Comparison of ENCODE assay signal across 23 cellular contexts in the genomic region with DNA sequence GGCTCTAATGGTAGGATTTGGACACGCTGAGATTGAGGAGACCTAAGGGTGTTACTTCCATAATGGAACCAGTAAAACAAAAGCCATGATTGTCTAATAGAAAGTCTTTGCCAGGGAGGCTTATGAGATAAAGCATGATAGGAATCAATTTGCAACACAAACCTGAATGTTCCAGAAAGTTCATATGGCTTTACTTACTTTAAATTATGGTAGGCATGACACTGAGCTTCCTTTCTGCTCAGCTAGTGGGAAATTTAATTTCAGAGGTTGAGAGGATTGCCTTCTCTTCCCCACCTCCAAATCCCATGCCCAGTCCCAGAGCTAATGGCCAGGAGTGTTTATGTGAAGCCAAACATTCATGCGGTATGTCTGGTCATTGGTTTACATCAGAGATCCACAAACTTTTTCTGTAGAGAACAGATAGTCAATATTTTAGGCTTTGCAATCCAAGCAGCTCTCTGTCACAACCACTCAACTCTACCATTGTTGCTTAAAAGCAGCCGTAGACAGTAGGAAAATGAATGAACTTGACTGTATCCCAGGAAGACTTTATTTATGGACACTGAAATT.
DNase-seq lines count a peak whose midpoint lies in the region; ATAC-seq and TF ChIP-seq lines count a peak whose summit lies in the region.
"Had no signal": no experiment of that assay in that cellular context is flagged by ENCODE, and none has a peak within 500 bp of the region (broad histone marks: within the 10 kb centered on the region; RNA-seq: fewer than 3 reads in every experiment).

No MANE protein-coding gene starts in this region.

- peaks cover 6 to 43% (median 23%) of the 10 kb centered on the region in 4 donors for H3K4me1 Mint-ChIP-seq in CD4-positive, CD25-positive, alpha-beta regulatory T cell
- H3K4me1 Mint-ChIP-seq in stimulated activated memory B cell treated with anti-CD40 and anti-IgM and Interleukin-4, amounts not matched to agents 10 μg/mL and 1 μg/mL and 100 μg/mL, for 72 hours, result peaks cover 70% of the 10 kb centered on the region
- H3K4me1 Mint-ChIP-seq: natural killer cell had no signal

- no peak overlapping the region for H3K4me3 Mint-ChIP-seq in CD4-positive, CD25-positive, alpha-beta regulatory T cell
- H3K4me3 Mint-ChIP-seq in stimulated activated memory B cell treated with anti-CD40 and anti-IgM and Interleukin-4, amounts not matched to agents 10 μg/mL and 1 μg/mL and 100 μg/mL, for 72 hours, result no peak overlapping the region
- H3K4me3 Mint-ChIP-seq: CD4-positive, alpha-beta memory T cell; effector memory CD8-positive, alpha-beta T cell; natural killer cell; T-helper 1 cell treated with Interleukin-12 subunit alpha and Interleukin-12 subunit beta and Interleukin-4 antibody, amounts not matched to agents 30 μg/mL and 1 μg/mL, for 36 hours had no signal

- TF ChIP-seq POLR2A in esophagus muscularis mucosa (IDR thresholded peaks at IDR 0.05; ENCODE audit: low read depth), result no peak

- no peaks in the 10 kb centered on the region for H3K36me3 ChIP-seq in CD4-positive, CD25-positive, alpha-beta regulatory T cell (ENCODE audit: control insufficient read depth, insufficient read depth, low read length)
- no peaks in the 10 kb centered on the region for H3K36me3 ChIP-seq in esophagus muscularis mucosa
- H3K36me3 ChIP-seq: esophagus squamous epithelium, HAP-1, ovary had no signal

- POLR2A ChIA-PET in RWPE1 (lab: Yijun Ruan, JAX; ENCODE audit: low non-redundant PET), result no interaction called here

- H3K4me1 ChIP-seq in CD4-positive, CD25-positive, alpha-beta regulatory T cell (ENCODE audit: control insufficient read depth, insufficient read depth, low read length, poor library complexity, severe bottlenecking), result peaks cover 5% of the 10 kb centered on the region
- peaks cover 21 to 40% (median 30%) of the 10 kb centered on the region in 4 donors for H3K4me1 ChIP-seq in esophagus muscularis mucosa
- H3K4me1 ChIP-seq: HAP-1 had no signal

- no peaks in the 10 kb centered on the region for H3K27me3 ChIP-seq in CD4-positive, CD25-positive, alpha-beta regulatory T cell (ENCODE audit: control insufficient read depth, insufficient read depth, low read length)
- no peaks in the 10 kb centered on the region for H3K27me3 ChIP-seq in esophagus muscularis mucosa
- H3K27me3 ChIP-seq: esophagus squamous epithelium, ovary had no signal

- H3K27me3 Mint-ChIP-seq in CD4-positive, CD25-positive, alpha-beta regulatory T cell, result peaks cover 4% of the 10 kb centered on the region
- no peaks in the 10 kb centered on the region for H3K27me3 Mint-ChIP-seq in stimulated activated memory B cell treated with anti-CD40 and anti-IgM and Interleukin-4, amounts not matched to agents 10 μg/mL and 1 μg/mL and 100 μg/mL, for 72 hours
- H3K27me3 Mint-ChIP-seq: CD4-positive, alpha-beta memory T cell; effector memory CD8-positive, alpha-beta T cell had no signal

- peaks cover 0 to 2% (median 0%) of the 10 kb centered on the region in 7 donors for H3K9me3 Mint-ChIP-seq in CD4-positive, CD25-positive, alpha-beta regulatory T cell
- no peaks in the 10 kb centered on the region for H3K9me3 Mint-ChIP-seq in stimulated activated memory B cell treated with anti-CD40 and anti-IgM and Interleukin-4, amounts not matched to agents 10 μg/mL and 1 μg/mL and 100 μg/mL, for 72 hours
- H3K9me3 Mint-ChIP-seq: activated naive CD4-positive, alpha-beta T cell treated with anti-CD3 and anti-CD28 coated beads, Interleukin-2, amount 50 U/mL, for 72 hours; effector memory CD8-positive, alpha-beta T cell; natural killer cell; T-helper 1 cell treated with Interleukin-12 subunit alpha and Interleukin-12 subunit beta and Interleukin-4 antibody, amounts not matched to agents 30 μg/mL and 1 μg/mL, for 36 hours had no signal

- peak overlapping the region in 2 of 3 donors; percentile 6 to 39 for H3K27ac Mint-ChIP-seq in CD4-positive, CD25-positive, alpha-beta regulatory T cell
- peak overlapping the region; percentile 94 for H3K27ac Mint-ChIP-seq in stimulated activated memory B cell treated with anti-CD40 and anti-IgM and Interleukin-4, amounts not matched to agents 10 μg/mL and 1 μg/mL and 100 μg/mL, for 72 hours
- H3K27ac Mint-ChIP-seq: activated naive CD4-positive, alpha-beta T cell treated with anti-CD3 and anti-CD28 coated beads, Interleukin-2, amount 50 U/mL, for 72 hours; CD4-positive, alpha-beta memory T cell; effector memory CD8-positive, alpha-beta T cell; natural killer cell; T-helper 1 cell treated with Interleukin-12 subunit alpha and Interleukin-12 subunit beta and Interleukin-4 antibody, amounts not matched to agents 30 μg/mL and 1 μg/mL, for 36 hours had no signal

- H3K36me3 Mint-ChIP-seq in CD4-positive, CD25-positive, alpha-beta regulatory T cell, result no peaks in the 10 kb centered on the region
- no peaks in the 10 kb centered on the region for H3K36me3 Mint-ChIP-seq in stimulated activated memory B cell treated with anti-CD40 and anti-IgM and Interleukin-4, amounts not matched to agents 10 μg/mL and 1 μg/mL and 100 μg/mL, for 72 hours
- H3K36me3 Mint-ChIP-seq: activated naive CD4-positive, alpha-beta T cell treated with anti-CD3 and anti-CD28 coated beads, Interleukin-2, amount 50 U/mL, for 72 hours; CD4-positive, alpha-beta memory T cell; natural killer cell had no signal

- no peak overlapping the region for H3K27ac ChIP-seq in CD4-positive, CD25-positive, alpha-beta regulatory T cell (ENCODE audit: insufficient read depth, low read length, poor library complexity, severe bottlenecking)
- peak overlapping the region; percentile 84; the same call in 1 of the 2 replicates for H3K27ac ChIP-seq in RWPE1
- peak overlapping the region; percentile 77 to 85 (median 81) for H3K27ac ChIP-seq in esophagus muscularis mucosa (replicated peaks in 1 of 4)
- H3K27ac ChIP-seq: ovary had no signal

- no peak overlapping the region for H3K4me3 ChIP-seq in CD4-positive, CD25-positive, alpha-beta regulatory T cell (ENCODE audit: low read depth, low read length)
- H3K4me3 ChIP-seq in esophagus muscularis mucosa, result no peak overlapping the region
- H3K4me3 ChIP-seq: esophagus squamous epithelium, HAP-1, K562, ovary had no signal

- intact Hi-C loops in esophagus muscularis mucosa (cut with DNase I), result no loop called here

- CTCF ChIA-PET in RWPE1 (lab: Yijun Ruan, JAX), result interaction anchor here (0.5 kb wide), 1 partner anchor 18 kb away, joined by 3 read pairs; no protein-coding TSS in a partner anchor

- TF ChIP-seq EP300 in esophagus muscularis mucosa (IDR thresholded peaks at IDR 0.05), result no peak

- no peak for DNase-seq in CD4-positive, CD25-positive, alpha-beta regulatory T cell
- DNase-seq in RWPE1 (ENCODE audit: low spot score), result no peak
- DNase-seq in esophagus muscularis mucosa (ENCODE audit: extremely low spot score), result no peak
- DNase-seq in inferior parietal cortex (ENCODE audit: extremely low spot score), result no peak
- no peak for DNase-seq in amniotic stem cell (lab: John Stamatoyannopoulos, UW)
- DNase-seq in cortex of kidney (lab: John Stamatoyannopoulos, UW), result no peak
- DNase-seq: activated CD4-positive, alpha-beta T cell treated with anti-CD3 and anti-CD28 coated beads for 4 hours; CD4-positive, alpha-beta memory T cell; DMS153; effector memory CD8-positive, alpha-beta T cell; esophagus squamous epithelium; natural killer cell; NCI-H1436 treated with DMSO at 0.1 percent for 48 hours; NCI-H524; SHP77; stimulated activated CD4-positive, alpha-beta T cell treated with anti-CD3 and anti-CD28 coated beads, Interleukin-15, amount 100 ng/mL, for 24 hours had no signal

- WGBS in esophagus muscularis mucosa, result 94% methylated on average over 3 of the region's 3 CpGs

- ATAC-seq in CD4-positive, CD25-positive, alpha-beta regulatory T cell (ENCODE audit: low read depth in 2 of 2), result no peak
- ATAC-seq in stimulated activated memory B cell treated with anti-CD40 and anti-IgM and Interleukin-4, amounts not matched to agents 10 μg/mL and 1 μg/mL and 100 μg/mL, for 72 hours, result no peak
- ATAC-seq in GM21737 (IDR thresholded peaks at IDR 0.05; ENCODE audit: unreplicated experiment), result no peak
- ATAC-seq: effector memory CD8-positive, alpha-beta T cell; natural killer cell had no signal

- no peaks in the 10 kb centered on the region for H3K9me3 ChIP-seq in CD4-positive, CD25-positive, alpha-beta regulatory T cell (ENCODE audit: control insufficient read depth in 2 of 2, low read length in 2 of 2)
- H3K9me3 ChIP-seq in esophagus muscularis mucosa, result no peaks in the 10 kb centered on the region
- H3K9me3 ChIP-seq: esophagus squamous epithelium, HAP-1, ovary had no signal

- no peak for TF ChIP-seq CTCF in RWPE1 (conservative IDR thresholded peaks at IDR 0.05; ENCODE audit: low read depth)
- no peak for TF ChIP-seq CTCF in esophagus muscularis mucosa (IDR thresholded peaks at IDR 0.05)
